ENCODE assay signal across 27 cellular contexts in genomic region chr21:46203203-46203600, GRCh38. TPM values are rescaled to one million over a fixed set of nuclear protein-coding genes. Genes with fewer than 3 reads are reported as not detected.
DNase-seq lines count a peak whose midpoint lies in the region; ATAC-seq, FAIRE-seq and TF ChIP-seq lines count a peak whose summit lies in the region.
"Had no signal": no experiment of that assay in that cellular context is flagged by ENCODE, and none has a peak within 500 bp of the region (broad histone marks: within the 10 kb centered on the region; RNA-seq: fewer than 3 reads in every experiment).

No MANE protein-coding gene starts in this region.

- DNase-seq in heart left ventricle (no peak), Right ventricle myocardium inferior (ENCODE audit: missing footprints) (no peak), WTC11 (ENCODE audit: low spot score) (no peak), kidney (peak; percentile 16), substantia nigra (lab: John Stamatoyannopoulos, UW) (no peak), GM19239 (ENCODE audit: insufficient read length, low spot score) (no peak), T-helper 2 cell (no peak), mesenchymal stem cell (no peak)
- DNase-seq: activated CD4-positive, alpha-beta T cell treated with anti-CD3 and anti-CD28 coated beads for 48 hours; Calu3; central memory CD4-positive, alpha-beta T cell; DND-41; foreskin fibroblast; OCI-M1; SHP77 treated with DMSO at 0.1 percent for 48 hours; stimulated activated CD4-positive, alpha-beta T cell treated with anti-CD3 and anti-CD28 coated beads, Interleukin-2, amount 100 ng/mL, for 48 hours; T-helper 1 cell; testis had no signal

- no peak overlapping the region for H3K9ac ChIP-seq in kidney (ENCODE audit: low read length in 2 of 2)
- H3K9ac ChIP-seq in mesenchymal stem cell (ENCODE audit: low read length) = no peak overlapping the region

- H2BK120ac ChIP-seq in mesenchymal stem cell (ENCODE audit: low read depth, low read length) = no peak overlapping the region

- POLR2A ChIA-PET in WTC11 (lab: Charles Lee) = no interaction called here

- H3K4me2 ChIP-seq in mesenchymal stem cell (ENCODE audit: low read length, poor library complexity, severe bottlenecking) = no peak overlapping the region
- H3K4me2 ChIP-seq: smooth muscle cell had no signal

- no peaks in the 10 kb centered on the region for H3K27me3 Mint-ChIP-seq in WTC11 (ENCODE audit: low read depth)
- H3K27me3 Mint-ChIP-seq: activated naive CD4-positive, alpha-beta T cell treated with anti-CD3 and anti-CD28 coated beads, Interleukin-2, amount 50 U/mL, for 24 hours; stimulated activated memory B cell treated with anti-CD40 and anti-IgM and Interleukin-4, amounts not matched to agents 10 μg/mL and 1 μg/mL and 100 μg/mL, for 72 hours had no signal

- CTCF ChIA-PET in WTC11 (lab: Charles Lee) = interaction anchor here (1.4 kb wide), 1 partner anchor 60 kb away, joined by 4 read pairs; no protein-coding TSS in a partner anchor

- H3K79me1 ChIP-seq in mesenchymal stem cell (replicated peaks; ENCODE audit: low read length, poor library complexity, severe bottlenecking) = peaks cover 13% of the 10 kb centered on the region

- FAIRE-seq in kidney (lab: Jason Lieb, UNC) (no peak), GM19239 (lab: Jason Lieb, UNC) (no peak)
- FAIRE-seq: H1 had no signal

- no peak for TF ChIP-seq POLR2A in heart left ventricle (IDR thresholded peaks at IDR 0.05)

- H4K91ac ChIP-seq in mesenchymal stem cell (ENCODE audit: low read length) = no peak overlapping the region

- no peak overlapping the region for H2BK15ac ChIP-seq in mesenchymal stem cell (ENCODE audit: low read depth, poor library complexity, severe bottlenecking)

- peaks cover 8% of the 10 kb centered on the region for H3K4me1 Mint-ChIP-seq in WTC11
- H3K4me1 Mint-ChIP-seq: activated naive CD4-positive, alpha-beta T cell treated with anti-CD3 and anti-CD28 coated beads, Interleukin-2, amount 50 U/mL, for 24 hours; stimulated activated memory B cell treated with anti-CD40 and anti-IgM and Interleukin-4, amounts not matched to agents 10 μg/mL and 1 μg/mL and 100 μg/mL, for 72 hours had no signal

- H3K36me3 ChIP-seq in heart left ventricle (peaks cover 0 to 84% (median 72%) of the 10 kb centered on the region in 9 donors), kidney (ENCODE audit: control insufficient read depth in 1 of 2, insufficient read depth in 2 of 2, low read length in 2 of 2) (peaks cover 9 to 19% of the 10 kb centered on the region in 2 donors), mesenchymal stem cell (ENCODE audit: control insufficient read depth in 1 of 2, insufficient read depth in 2 of 2, low read depth in 1 of 2, low read length in 2 of 2) (peaks cover 53 to 92% of the 10 kb centered on the region in 2 experiments)

- TF ChIP-seq CTCF in heart left ventricle (IDR thresholded peaks at IDR 0.05) (no peak), WTC11 (IDR thresholded peaks at IDR 0.05) (no peak), kidney (IDR thresholded peaks at IDR 0.05; ENCODE audit: borderline replicate concordance, extremely low read depth, insufficient read depth) (no peak)

- H3K9me3 ChIP-seq in heart left ventricle = no peaks in the 10 kb centered on the region
- H3K9me3 ChIP-seq in kidney (ENCODE audit: control insufficient read depth in 1 of 2, low read length in 2 of 2) = no peaks in the 10 kb centered on the region
- no peaks in the 10 kb centered on the region for H3K9me3 ChIP-seq in mesenchymal stem cell (ENCODE audit: control insufficient read depth, low read length)
- H3K9me3 ChIP-seq: ascending aorta, neutrophil, testis had no signal

- H2AK5ac ChIP-seq in mesenchymal stem cell (ENCODE audit: low read length, severe bottlenecking) = no peak overlapping the region

- H3K18ac ChIP-seq in mesenchymal stem cell (ENCODE audit: low read depth in 1 of 2, low read length in 2 of 2) = no peak overlapping the region

- H3K23ac ChIP-seq in mesenchymal stem cell (ENCODE audit: low read length in 2 of 2) = no peak overlapping the region

- no peak for ATAC-seq in heart left ventricle
- ATAC-seq in Right ventricle myocardium inferior = no peak
- no peak for ATAC-seq in WTC11
- ATAC-seq: stimulated activated memory B cell treated with anti-CD40 and anti-IgM and Interleukin-4, amounts not matched to agents 10 μg/mL and 1 μg/mL and 100 μg/mL, for 72 hours had no signal

- H3K27me3 ChIP-seq in heart left ventricle (no peaks in the 10 kb centered on the region), mesenchymal stem cell (ENCODE audit: control insufficient read depth in 1 of 2, insufficient read depth in 1 of 2, low read length in 2 of 2) (no peaks in the 10 kb centered on the region)
- H3K27me3 ChIP-seq: ascending aorta, neutrophil, testis had no signal

- H3K4me3 ChIP-seq in heart left ventricle (no peak overlapping the region), kidney (ENCODE audit: low read length in 2 of 2) (no peak overlapping the region), mesenchymal stem cell (ENCODE audit: insufficient read depth in 1 of 2, low read depth in 1 of 2, low read length in 2 of 2) (no peak overlapping the region)
- H3K4me3 ChIP-seq: ascending aorta, lung, smooth muscle cell, testis had no signal

- 93 to 98% (median 96%) methylated on average over 8 of the region's 8 CpGs for WGBS in heart left ventricle, 4 donors
- 98% methylated on average over 5 of the region's 8 CpGs for WGBS in mesenchymal stem cell

- no peak overlapping the region for H3K4ac ChIP-seq in mesenchymal stem cell (ENCODE audit: low read depth in 1 of 2, low read length in 2 of 2)

- H3K4me3 Mint-ChIP-seq in WTC11 = no peak overlapping the region
- H3K4me3 Mint-ChIP-seq: activated naive CD4-positive, alpha-beta T cell treated with anti-CD3 and anti-CD28 coated beads, Interleukin-2, amount 50 U/mL, for 24 hours; activated T-helper 1 cell treated with anti-CD3 and anti-CD28 coated beads, Interleukin-12 subunit alpha, Interleukin-12 subunit beta, Interleukin-2, Interleukin-4 antibody, amounts not matched to agents 30 ng/mL and 10 ng/mL and 1 ng/mL, durations not matched to agents 14 hours and 24 hours and 36 hours; stimulated activated memory B cell treated with anti-CD40 and anti-IgM and Interleukin-4, amounts not matched to agents 10 μg/mL and 1 μg/mL and 100 μg/mL, for 72 hours had no signal

- H2BK5ac ChIP-seq in mesenchymal stem cell (ENCODE audit: low read depth, low read length, poor library complexity, severe bottlenecking) = no peak overlapping the region

- H2BK12ac ChIP-seq in mesenchymal stem cell (ENCODE audit: low read length in 2 of 2) = no peak overlapping the region

- H3K36me3 Mint-ChIP-seq in WTC11 = peaks cover 66% of the 10 kb centered on the region

- H3K14ac ChIP-seq in mesenchymal stem cell (ENCODE audit: low read length in 2 of 2) = no peak overlapping the region

- peaks cover 0 to 8% (median 0%) of the 10 kb centered on the region in 12 donors for H3K4me1 ChIP-seq in heart left ventricle
- no peaks in the 10 kb centered on the region for H3K4me1 ChIP-seq in kidney (ENCODE audit: control insufficient read depth in 1 of 2, insufficient read depth in 1 of 2, low read depth in 1 of 2, low read length in 2 of 2)
- peaks cover 3% of the 10 kb centered on the region for H3K4me1 ChIP-seq in mesenchymal stem cell (ENCODE audit: control insufficient read depth, insufficient read depth, low read depth, low read length)
- H3K4me1 ChIP-seq: ascending aorta had no signal

- peak overlapping the region; percentile 82 for H3K27ac Mint-ChIP-seq in WTC11
- H3K27ac Mint-ChIP-seq: activated naive CD4-positive, alpha-beta T cell treated with anti-CD3 and anti-CD28 coated beads, Interleukin-2, amount 50 U/mL, for 24 hours; stimulated activated memory B cell treated with anti-CD40 and anti-IgM and Interleukin-4, amounts not matched to agents 10 μg/mL and 1 μg/mL and 100 μg/mL, for 72 hours had no signal

- H3K27ac ChIP-seq in heart left ventricle = peak overlapping the region in 11 of 12 donors; percentile 3 to 83 (median 64)
- no peak overlapping the region for H3K27ac ChIP-seq in kidney (ENCODE audit: low read depth in 2 of 2, low read length in 2 of 2)
- peak overlapping the region; percentile 68 for H3K27ac ChIP-seq in substantia nigra (ENCODE audit: low read depth, low read length, poor library complexity, severe bottlenecking)
- no peak overlapping the region for H3K27ac ChIP-seq in mesenchymal stem cell (ENCODE audit: low read length, poor library complexity, severe bottlenecking)
- H3K27ac ChIP-seq: ascending aorta, neutrophil, testis had no signal

- no peak overlapping the region for H2AFZ ChIP-seq in mesenchymal stem cell (ENCODE audit: low read depth, low read length)

- peaks cover 6% of the 10 kb centered on the region; the same call in 1 of the 2 replicates for H3K9me3 Mint-ChIP-seq in WTC11
- H3K9me3 Mint-ChIP-seq: activated naive CD4-positive, alpha-beta T cell treated with anti-CD3 and anti-CD28 coated beads, Interleukin-2, amount 50 U/mL, for 24 hours; activated T-helper 1 cell treated with anti-CD3 and anti-CD28 coated beads, Interleukin-12 subunit alpha, Interleukin-12 subunit beta, Interleukin-2, Interleukin-4 antibody, amounts not matched to agents 30 ng/mL and 10 ng/mL and 1 ng/mL, durations not matched to agents 14 hours and 24 hours and 36 hours; stimulated activated memory B cell treated with anti-CD40 and anti-IgM and Interleukin-4, amounts not matched to agents 10 μg/mL and 1 μg/mL and 100 μg/mL, for 72 hours had no signal

- H4K8ac ChIP-seq in mesenchymal stem cell (ENCODE audit: low read length) = no peak overlapping the region

- intact Hi-C loops in heart left ventricle (cut with DNase I) = no loop called here
- intact Hi-C loops in Right ventricle myocardium inferior (cut with DNase I) = no loop called here
- intact Hi-C loops in kidney (cut with DNase I) = no loop called here

RNA-seq across cellular contexts. Expression of gene SPATC1L, which starts 18.9 kb away (rescaled TPM):
- total RNA-seq in heart left ventricle (10 to 100 TPM in 4 of 9 donors, 1 to 10 TPM in 5; 4.9 to 16.8 (median 8.4) TPM), Right ventricle myocardium inferior (7.7 TPM), WTC11 (2021) (56.5 to 61.7 TPM (median 57.6 TPM) in 3 replicates), kidney (8.7 TPM)
- polyA plus RNA-seq in heart left ventricle (10 to 100 TPM; 11.0 to 12.9 TPM), kidney (ENCODE audit: insufficient read depth, low read depth, low replicate concordance) (3.7 TPM)
- 39.1 TPM for polyA plus RNA-seq in mesenchymal stem cell (2013, experiment 1 of 2)
- 40.8 TPM for polyA plus RNA-seq in mesenchymal stem cell (2013, experiment 2 of 2)

RNA-seq across cellular contexts. Expression of gene LSS, which starts 25.4 kb away (rescaled TPM):
- 10 to 100 TPM; 34.2 to 65.5 (median 41.7) TPM for total RNA-seq in heart left ventricle
- 10 to 100 TPM; 25.1 to 35.7 TPM for polyA plus RNA-seq in heart left ventricle
- 61.0 TPM for total RNA-seq in Right ventricle myocardium inferior
- 79.9 to 101 TPM (median 92.6 TPM) in 3 replicates for total RNA-seq in WTC11 (2021)
- total RNA-seq in kidney = 24.6 TPM
- 15.8 TPM for polyA plus RNA-seq in kidney (ENCODE audit: insufficient read depth, low read depth, low replicate concordance)
- polyA plus RNA-seq in mesenchymal stem cell (2013, experiment 1 of 2) = 120 TPM
- polyA plus RNA-seq in mesenchymal stem cell (2013, experiment 2 of 2) = 119 TPM

RNA-seq across cellular contexts. Expression of gene FTCD, which starts 47.8 kb away (rescaled TPM):
- 1 to 10 TPM in 5 of 9 donors, under 1 TPM in 3, not detected in 1; 0.31 to 3.1 (median 1.2) TPM for total RNA-seq in heart left ventricle
- polyA plus RNA-seq in heart left ventricle = 1 to 10 TPM in 1 of 2 donors, under 1 TPM in 1; 0.17 to 1.8 TPM
- 1.2 TPM for total RNA-seq in Right ventricle myocardium inferior
- 6.1 to 9.6 TPM (median 9.5 TPM) in 3 replicates for total RNA-seq in WTC11 (2021)
- 51.6 TPM for total RNA-seq in kidney
- 273 TPM for polyA plus RNA-seq in kidney (ENCODE audit: insufficient read depth, low read depth, low replicate concordance)
- polyA plus RNA-seq in mesenchymal stem cell (2013, experiment 1 of 2) = 1.5 TPM
- polyA plus RNA-seq in mesenchymal stem cell (2013, experiment 2 of 2) = 1.8 TPM
- total RNA-seq: LHCN-M2 had no signal

Comparison
In these comparisons a context has a peak if more than half of its experiments do, and no peak if none do; other contexts are left out.
1. H3K27ac ChIP-seq: peak in heart left ventricle (11 of 12) and substantia nigra (single experiment); none in kidney (0 of 2) and mesenchymal stem cell (single experiment).